Comparison of ENCODE assay signal across 19 cellular contexts in the genomic region with DNA sequence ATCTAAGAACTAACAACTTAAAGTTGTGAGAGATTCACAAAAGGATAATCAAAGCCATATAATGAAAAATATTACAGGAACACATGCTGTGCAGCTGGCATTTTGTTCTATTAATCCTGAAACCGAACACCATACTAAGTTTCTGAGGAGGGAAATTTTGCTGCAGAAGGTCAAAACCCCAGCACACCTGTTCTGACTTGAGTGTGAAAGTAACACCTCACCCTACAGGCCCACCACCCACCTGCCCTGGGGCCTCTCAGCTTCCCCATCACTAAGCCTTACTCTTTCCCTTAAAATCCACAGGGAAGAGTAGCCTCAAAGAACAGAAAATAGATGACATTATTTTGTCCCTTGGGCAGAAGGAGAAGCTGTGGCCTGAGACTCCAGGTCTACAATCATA. TPM values are rescaled to one million over a fixed set of nuclear protein-coding genes. Genes with fewer than 3 reads are reported as not detected.
DNase-seq lines count a peak whose midpoint lies in the region; ATAC-seq and TF ChIP-seq lines count a peak whose summit lies in the region.
"Had no signal": no experiment of that assay in that cellular context is flagged by ENCODE, and none has a peak within 500 bp of the region (broad histone marks: within the 10 kb centered on the region; RNA-seq: fewer than 3 reads in every experiment).

No MANE protein-coding gene starts in this region.

- no peaks in the 10 kb centered on the region for H3K27me3 Mint-ChIP-seq in activated CD4-positive, alpha-beta T cell treated with anti-CD3 and anti-CD28 coated beads for 36 hours
- no peaks in the 10 kb centered on the region for H3K27me3 Mint-ChIP-seq in neural progenitor cell (ENCODE audit: insufficient read depth, low read depth)
- H3K27me3 Mint-ChIP-seq: B cell had no signal

- H3K36me3 ChIP-seq in MM.1S (replicated peaks; ENCODE audit: insufficient read depth, low read length), result no peaks in the 10 kb centered on the region
- H3K36me3 ChIP-seq in neural progenitor cell, result peaks cover 4% of the 10 kb centered on the region

- intact Hi-C loops in activated CD4-positive, alpha-beta T cell treated with anti-CD3 and anti-CD28 coated beads for 36 hours (cut with DNase I, micrococcal nuclease), result loop anchor here in 1 of 2 experiments (1.0 kb wide), 2 partner anchors 9 to 10 kb away; no protein-coding TSS in a partner anchor

- H4K20me1 ChIP-seq in MM.1S (ENCODE audit: insufficient read depth, low read length), result no peaks in the 10 kb centered on the region
- no peaks in the 10 kb centered on the region for H4K20me1 ChIP-seq in neural progenitor cell (ENCODE audit: low read depth)

- H3K4me1 ChIP-seq in MM.1S (ENCODE audit: low read length) (peaks cover 16% of the 10 kb centered on the region), neural progenitor cell (peaks cover 17% of the 10 kb centered on the region)

- H3K36me3 Mint-ChIP-seq in activated CD4-positive, alpha-beta T cell treated with anti-CD3 and anti-CD28 coated beads for 36 hours (ENCODE audit: low read depth), result peaks cover 76% of the 10 kb centered on the region
- peaks cover 16% of the 10 kb centered on the region for H3K36me3 Mint-ChIP-seq in neural progenitor cell

- peak; percentile 55 for ATAC-seq in activated CD4-positive, alpha-beta T cell treated with anti-CD3 and anti-CD28 coated beads for 36 hours
- ATAC-seq in GM21786 (IDR thresholded peaks at IDR 0.05; ENCODE audit: unreplicated experiment), result no peak
- ATAC-seq in GM18909 (IDR thresholded peaks at IDR 0.05; ENCODE audit: poor library complexity, unreplicated experiment), result no peak
- no peak for ATAC-seq in GM18861 (IDR thresholded peaks at IDR 0.05; ENCODE audit: unreplicated experiment)
- ATAC-seq: upper lobe of right lung had no signal

- H3K27ac ChIP-seq in MM.1S (ENCODE audit: low read length) (peak overlapping the region; percentile 46; the same call in 1 of the 2 replicates), neural progenitor cell (peak overlapping the region; percentile 34)
- H3K27ac ChIP-seq: upper lobe of right lung had no signal

- DNase-seq in activated CD4-positive, alpha-beta T cell treated with anti-CD3 and anti-CD28 coated beads for 36 hours, result peak; percentile 73
- no peak for DNase-seq in activated CD4-positive, alpha-beta T cell treated with anti-CD3 and anti-CD28 coated beads for 1 hour
- peak; percentile 82 for DNase-seq in GM12865 (ENCODE audit: low read depth)
- peak; percentile 51 for DNase-seq in MM.1S
- DNase-seq in neural progenitor cell (ENCODE audit: low spot score), result no peak
- DNase-seq: dermis blood vessel endothelial cell; MG63; NCI-H1436 treated with DMSO at 0.1 percent for 48 hours; NCI-H226; NCI-H774; nephron progenitor cell; OCI-M1; SHP77; stimulated activated CD4-positive, alpha-beta T cell treated with anti-CD3 and anti-CD28 coated beads, Interleukin-2, amount 100 ng/mL, for 48 hours; upper lobe of right lung had no signal

- peaks cover 46% of the 10 kb centered on the region for H3K4me1 Mint-ChIP-seq in activated CD4-positive, alpha-beta T cell treated with anti-CD3 and anti-CD28 coated beads for 36 hours
- H3K4me1 Mint-ChIP-seq in neural progenitor cell, result peaks cover 17% of the 10 kb centered on the region

- H3K27me3 ChIP-seq in MM.1S (replicated peaks; ENCODE audit: insufficient read depth, low read length) (no peaks in the 10 kb centered on the region), neural progenitor cell (no peaks in the 10 kb centered on the region)
- H3K27me3 ChIP-seq: MG63, upper lobe of right lung had no signal

- H3F3A ChIP-seq in MM.1S (ENCODE audit: insufficient read depth, low read length) (peaks cover 12% of the 10 kb centered on the region), neural progenitor cell (ENCODE audit: low read depth) (peaks cover 45% of the 10 kb centered on the region)

- H3K4me3 ChIP-seq in GM12865 (ENCODE audit: low read depth, low read length), result no peak overlapping the region
- H3K4me3 ChIP-seq in MM.1S (ENCODE audit: low read length), result no peak overlapping the region
- no peak overlapping the region for H3K4me3 ChIP-seq in neural progenitor cell
- H3K4me3 ChIP-seq: MG63, upper lobe of right lung had no signal

- H3K4me2 ChIP-seq in MM.1S (ENCODE audit: low read depth, low read length) (no peak overlapping the region), neural progenitor cell (no peak overlapping the region)

- POLR2A ChIA-PET in activated CD4-positive, alpha-beta T cell treated with anti-CD3 and anti-CD28 coated beads for 36 hours (lab: Charles Lee), result interaction anchor here (0.7 to 2.0 kb wide), 3 partner anchors 10 to 61 kb away, joined by 6 to 11 read pairs (median 8); partner anchors contain the start of gene STAT3

- H3K4me3 Mint-ChIP-seq in activated CD4-positive, alpha-beta T cell treated with anti-CD3 and anti-CD28 coated beads for 36 hours, result peak overlapping the region; percentile 41
- H3K4me3 Mint-ChIP-seq in neural progenitor cell, result no peak overlapping the region
- H3K4me3 Mint-ChIP-seq: B cell, nephron progenitor cell had no signal

- TF ChIP-seq CTCF in GM12865 (IDR thresholded peaks at IDR 0.05; ENCODE audit: insufficient read depth, low read depth, low read length, missing control alignments) (no peak), MM.1S (IDR thresholded peaks at IDR 0.05; ENCODE audit: low read length) (no peak), neural progenitor cell (IDR thresholded peaks at IDR 0.05) (no peak)

- H3K9ac ChIP-seq in MM.1S (ENCODE audit: low read length) (no peak overlapping the region), neural progenitor cell (no peak overlapping the region)

- H3K79me2 ChIP-seq in MM.1S (ENCODE audit: low read length) (no peaks in the 10 kb centered on the region), neural progenitor cell (ENCODE audit: low read depth) (no peaks in the 10 kb centered on the region)

- H3K9me2 ChIP-seq in MM.1S (replicated peaks; ENCODE audit: insufficient read depth, low read length), result no peaks in the 10 kb centered on the region

- CTCF ChIA-PET in activated CD4-positive, alpha-beta T cell treated with anti-CD3 and anti-CD28 coated beads for 36 hours (lab: Charles Lee), result interaction anchor here (0.7 to 4.2 kb wide), 8 partner anchors 9 to 119 kb away, joined by 3 to 31 read pairs (median 4); no protein-coding TSS in a partner anchor

- peak overlapping the region; percentile 86 for H3K27ac Mint-ChIP-seq in activated CD4-positive, alpha-beta T cell treated with anti-CD3 and anti-CD28 coated beads for 36 hours
- no peak overlapping the region for H3K27ac Mint-ChIP-seq in neural progenitor cell
- H3K27ac Mint-ChIP-seq: B cell, nephron progenitor cell had no signal

- no peaks in the 10 kb centered on the region for H3K9me3 Mint-ChIP-seq in activated CD4-positive, alpha-beta T cell treated with anti-CD3 and anti-CD28 coated beads for 36 hours (ENCODE audit: low read depth)
- no peaks in the 10 kb centered on the region for H3K9me3 Mint-ChIP-seq in neural progenitor cell
- H3K9me3 Mint-ChIP-seq: nephron progenitor cell had no signal

- H2AFZ ChIP-seq in MM.1S (ENCODE audit: low read length), result no peak overlapping the region
- no peak overlapping the region for H2AFZ ChIP-seq in neural progenitor cell (replicated peaks)

- no peaks in the 10 kb centered on the region for H3K9me3 ChIP-seq in MM.1S (replicated peaks; ENCODE audit: insufficient read depth, low read length)
- H3K9me3 ChIP-seq in neural progenitor cell (ENCODE audit: low read depth), result no peaks in the 10 kb centered on the region
- H3K9me3 ChIP-seq: MG63, upper lobe of right lung had no signal

RNA-seq across cellular contexts. Expression of gene STAT5A, which starts 44.8 kb away (rescaled TPM):
- total RNA-seq in activated CD4-positive, alpha-beta T cell treated with anti-CD3 and anti-CD28 coated beads for 36 hours, result 100 to 1,000 TPM; 178 to 203 TPM
- total RNA-seq in neural progenitor cell (ENCODE audit: low replicate concordance), result 6.7 and 10.0 TPM in 2 replicates

RNA-seq across cellular contexts. Expression of gene STAT3, which starts 55.2 kb away (rescaled TPM):
- total RNA-seq in activated CD4-positive, alpha-beta T cell treated with anti-CD3 and anti-CD28 coated beads for 36 hours, result 100 to 1,000 TPM; 332 to 345 TPM
- 54.9 and 56.2 TPM in 2 replicates for total RNA-seq in neural progenitor cell (ENCODE audit: low replicate concordance)

RNA-seq across cellular contexts. Expression of gene STAT5B, which starts 56.9 kb away (rescaled TPM):
- total RNA-seq in activated CD4-positive, alpha-beta T cell treated with anti-CD3 and anti-CD28 coated beads for 36 hours, result 100 to 1,000 TPM; 162 to 203 TPM
- total RNA-seq in neural progenitor cell (ENCODE audit: low replicate concordance), result 90.7 and 96.4 TPM in 2 replicates

Comparison
In these comparisons a context has a peak if more than half of its experiments do, and no peak if none do; other contexts are left out.
1. DNase-seq: peak in activated CD4-positive, alpha-beta T cell treated with anti-CD3 and anti-CD28 coated beads for 36 hours (single experiment), GM12865 (single experiment) and MM.1S (single experiment); none in activated CD4-positive, alpha-beta T cell treated with anti-CD3 and anti-CD28 coated beads for 1 hour (single experiment) and neural progenitor cell (single experiment).
2. RNA of gene STAT5A, which starts 44.8 kb away (total RNA-seq): 178 to 203 TPM in activated CD4-positive, alpha-beta T cell treated with anti-CD3 and anti-CD28 coated beads for 36 hours; 6.7 to 10.0 TPM in neural progenitor cell; every median in the first group is over 10 times any median in the second.